ENCODE assay signal across 27 cellular contexts in the genomic region with DNA sequence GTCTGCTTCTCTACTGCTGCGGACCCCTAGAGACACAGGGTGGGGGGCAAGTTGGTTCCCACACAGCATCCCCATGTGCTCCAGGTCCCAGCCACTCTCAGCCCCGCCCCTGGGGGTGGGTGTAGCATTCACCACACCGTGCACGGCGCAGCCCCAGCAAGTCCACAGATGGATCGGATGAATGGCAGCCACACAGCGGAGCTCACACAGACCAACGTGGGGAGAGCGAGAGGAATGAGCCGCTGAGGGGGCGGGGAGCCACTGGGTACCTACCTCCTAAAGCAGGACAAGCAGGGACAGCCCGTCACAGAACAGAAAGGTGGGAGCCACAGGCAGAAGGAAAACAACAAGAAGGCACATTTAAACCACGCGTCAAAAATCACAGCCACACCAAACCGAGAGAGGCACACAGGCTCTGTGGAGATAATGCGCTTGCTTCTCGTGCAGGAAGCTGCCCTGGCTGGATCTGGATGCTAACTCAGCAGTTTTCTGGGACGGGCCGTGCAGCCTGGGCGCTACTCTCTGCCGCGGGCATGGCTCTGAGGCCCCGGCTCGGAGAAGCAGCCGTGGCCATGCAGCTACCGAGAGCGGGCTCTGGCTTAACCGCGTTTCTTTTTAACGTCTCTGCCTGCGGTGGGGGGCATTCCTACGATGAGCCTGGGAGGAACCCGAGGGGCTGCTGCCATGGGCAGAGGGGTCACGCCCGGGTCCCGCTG.
DNase-seq lines count a peak whose midpoint lies in the region; ATAC-seq, FAIRE-seq and TF ChIP-seq lines count a peak whose summit lies in the region.
"Had no signal": no experiment of that assay in that cellular context is flagged by ENCODE, and none has a peak within 500 bp of the region (broad histone marks: within the 10 kb centered on the region; RNA-seq: fewer than 3 reads in every experiment).

No MANE protein-coding gene starts in this region.

- no peak for TF ChIP-seq CTCF in GM23338 (conservative IDR thresholded peaks at IDR 0.05; ENCODE audit: low read depth in 2 of 2)

- no peak for DNase-seq in GM23338 (ENCODE audit: low spot score)
- no peak for DNase-seq in central memory CD8-positive, alpha-beta T cell (ENCODE audit: low spot score in 2 of 2)
- no peak for DNase-seq in mesenchymal stem cell
- DNase-seq in H54 (ENCODE audit: insufficient read length, low spot score), result no peak
- DNase-seq in stimulated activated CD4-positive, alpha-beta T cell treated with anti-CD3 and anti-CD28 coated beads, Interleukin-15, amount 100 ng/mL, for 24 hours, result no peak
- DNase-seq: activated CD4-positive, alpha-beta T cell treated with anti-CD3 and anti-CD28 coated beads for 1 hour; activated naive CD8-positive, alpha-beta T cell treated with anti-CD3 and anti-CD28 coated beads, Interleukin-2, amount 50 U/mL, for 24 hours; dermis blood vessel endothelial cell; DMS79 treated with DMSO at 0.1 percent for 48 hours; left ventricle myocardium superior; mucosa of descending colon; NCI-H1092 treated with DMSO at 0.1 percent for 48 hours; NCI-H2029 treated with DMSO at 0.1 percent for 48 hours; NCI-H446; SHP77; stimulated activated CD4-positive, alpha-beta T cell treated with anti-CD3 and anti-CD28 coated beads, Interleukin-4, amount 100 ng/mL, for 1 hour; stimulated activated naive CD8-positive, alpha-beta T cell treated with anti-CD3 and anti-CD28 coated beads, Interleukin-15, Interleukin-2, amounts not matched to agents 100 U/mL and 50 U/mL, for 24 hours; thyroid gland had no signal

- no peak for ATAC-seq in GM23338
- ATAC-seq in central memory CD8-positive, alpha-beta T cell (replicated peaks; ENCODE audit: extremely low read depth, poor library complexity, severe bottlenecking), result no peak
- ATAC-seq in HG02840 (IDR thresholded peaks at IDR 0.05; ENCODE audit: low FRiP score, unreplicated experiment), result no peak
- ATAC-seq in esophagus mucosa, result no peak
- ATAC-seq: activated naive CD8-positive, alpha-beta T cell treated with anti-CD3 and anti-CD28 coated beads, Interleukin-2, amount 50 U/mL, for 24 hours; heart right ventricle; left ventricle myocardium superior; stimulated activated naive CD8-positive, alpha-beta T cell treated with anti-CD3 and anti-CD28 coated beads, Interleukin-15, Interleukin-2, amounts not matched to agents 100 U/mL and 50 U/mL, for 24 hours had no signal

- H3K36me3 ChIP-seq in BLaER1 treated with 17β-estradiol and CSF1 and Interleukin-3, amounts not matched to agents 10 nM and 100 nM, result peaks cover 12 to 37% (median 19%) of the 10 kb centered on the region in 11 experiments; a peak in 20 of 22 replicates
- no peaks in the 10 kb centered on the region for H3K36me3 ChIP-seq in GM23338 (ENCODE audit: insufficient read depth)
- H3K36me3 ChIP-seq in mesenchymal stem cell (ENCODE audit: control insufficient read depth in 1 of 2, insufficient read depth in 2 of 2, low read depth in 1 of 2, low read length in 2 of 2), result peaks cover 64 to 76% of the 10 kb centered on the region in 2 experiments
- H3K36me3 ChIP-seq: neural progenitor cell had no signal

- no peak overlapping the region for H3K18ac ChIP-seq in mesenchymal stem cell (ENCODE audit: low read depth in 1 of 2, low read length in 2 of 2)

- H2AFZ ChIP-seq in GM23338 (no peak overlapping the region), mesenchymal stem cell (ENCODE audit: low read depth, low read length) (no peak overlapping the region)
- H2AFZ ChIP-seq: neural progenitor cell had no signal

- peak overlapping the region; percentile 19 for H4K8ac ChIP-seq in mesenchymal stem cell (ENCODE audit: low read length)

- H3K9ac ChIP-seq in BLaER1 treated with 17β-estradiol and CSF1 and Interleukin-3, amounts not matched to agents 10 nM and 100 nM, result peak overlapping the region in 3 of 11 experiments; percentile 5 to 81 (median 75); a peak in 2 of 22 replicates
- no peak overlapping the region for H3K9ac ChIP-seq in mesenchymal stem cell (ENCODE audit: low read length)
- H3K9ac ChIP-seq: neural progenitor cell had no signal

- 96% methylated on average over 36 of the region's 36 CpGs for WGBS in mesenchymal stem cell

- peaks cover 93 to 100% (median 99%) of the 10 kb centered on the region in 10 experiments for H3K4me1 ChIP-seq in BLaER1 treated with 17β-estradiol and CSF1 and Interleukin-3, amounts not matched to agents 10 nM and 100 nM
- peaks cover 15% of the 10 kb centered on the region; the same call in 1 of the 2 replicates for H3K4me1 ChIP-seq in GM23338 (ENCODE audit: insufficient read depth)
- H3K4me1 ChIP-seq in mesenchymal stem cell (ENCODE audit: control insufficient read depth, insufficient read depth, low read depth, low read length), result peaks cover 5% of the 10 kb centered on the region
- H3K4me1 ChIP-seq: breast epithelium, thyroid gland had no signal

- H3K4me1 Mint-ChIP-seq in GM23338, result peaks cover 38% of the 10 kb centered on the region
- H3K4me1 Mint-ChIP-seq in central memory CD8-positive, alpha-beta T cell, result peaks cover 5% of the 10 kb centered on the region
- H3K4me1 Mint-ChIP-seq: activated naive CD8-positive, alpha-beta T cell treated with anti-CD3 and anti-CD28 coated beads, Interleukin-2, amount 50 U/mL, for 24 hours had no signal

- H3K27me3 Mint-ChIP-seq in GM23338 (ENCODE audit: insufficient read depth, low read depth, poor library complexity), result peaks cover 20% of the 10 kb centered on the region
- no peaks in the 10 kb centered on the region for H3K27me3 Mint-ChIP-seq in central memory CD8-positive, alpha-beta T cell
- H3K27me3 Mint-ChIP-seq: activated naive CD8-positive, alpha-beta T cell treated with anti-CD3 and anti-CD28 coated beads, Interleukin-2, amount 50 U/mL, for 24 hours had no signal

- H2BK5ac ChIP-seq in mesenchymal stem cell (ENCODE audit: low read depth, low read length, poor library complexity, severe bottlenecking), result no peak overlapping the region

- peaks cover 5% of the 10 kb centered on the region; the same call in 2 of the 3 replicates for H3K36me3 Mint-ChIP-seq in GM23338 (ENCODE audit: low read depth)
- peaks cover 5% of the 10 kb centered on the region for H3K36me3 Mint-ChIP-seq in central memory CD8-positive, alpha-beta T cell (ENCODE audit: insufficient read depth)

- no peak overlapping the region for H2BK12ac ChIP-seq in mesenchymal stem cell (ENCODE audit: low read length in 2 of 2)

- no peaks in the 10 kb centered on the region for H3K9me3 Mint-ChIP-seq in GM23338
- no peaks in the 10 kb centered on the region for H3K9me3 Mint-ChIP-seq in central memory CD8-positive, alpha-beta T cell
- H3K9me3 Mint-ChIP-seq: activated naive CD8-positive, alpha-beta T cell treated with anti-CD3 and anti-CD28 coated beads, Interleukin-2, amount 50 U/mL, for 24 hours; activated T-helper 1 cell treated with anti-CD3 and anti-CD28 coated beads, Interleukin-12 subunit alpha, Interleukin-12 subunit beta, Interleukin-2, Interleukin-4 antibody, amounts not matched to agents 30 ng/mL and 10 ng/mL and 1 ng/mL, durations not matched to agents 14 hours and 24 hours and 36 hours; neural progenitor cell had no signal

- peak overlapping the region; percentile 79; the same call in 1 of the 2 replicates for H3K27ac Mint-ChIP-seq in GM23338
- H3K27ac Mint-ChIP-seq in central memory CD8-positive, alpha-beta T cell (ENCODE audit: low read depth), result peak overlapping the region; percentile 47
- H3K27ac Mint-ChIP-seq: activated naive CD8-positive, alpha-beta T cell treated with anti-CD3 and anti-CD28 coated beads, Interleukin-2, amount 50 U/mL, for 24 hours; activated T-helper 1 cell treated with anti-CD3 and anti-CD28 coated beads, Interleukin-12 subunit alpha, Interleukin-12 subunit beta, Interleukin-2, Interleukin-4 antibody, amounts not matched to agents 30 ng/mL and 10 ng/mL and 1 ng/mL, durations not matched to agents 14 hours and 24 hours and 36 hours; neural progenitor cell had no signal

- H3K9me3 ChIP-seq in BLaER1 treated with 17β-estradiol and CSF1 and Interleukin-3, amounts not matched to agents 10 nM and 100 nM (replicated peaks in 1 of 11), result peaks cover 0 to 5% (median 0%) of the 10 kb centered on the region in 11 experiments; a peak in 1 of 22 replicates
- H3K9me3 ChIP-seq in mesenchymal stem cell (ENCODE audit: control insufficient read depth, low read length), result no peaks in the 10 kb centered on the region
- H3K9me3 ChIP-seq: breast epithelium, heart right ventricle, mucosa of descending colon, thyroid gland had no signal

- no peaks in the 10 kb centered on the region for H3K79me2 ChIP-seq in GM23338 (replicated peaks; ENCODE audit: insufficient read depth)

- no peak overlapping the region for H2AK5ac ChIP-seq in mesenchymal stem cell (ENCODE audit: low read length, severe bottlenecking)

- peak overlapping the region in 1 of 10 experiments; percentile 24; a peak in 1 of 20 replicates for H3K4me3 ChIP-seq in BLaER1 treated with 17β-estradiol and CSF1 and Interleukin-3, amounts not matched to agents 10 nM and 100 nM
- no peak overlapping the region for H3K4me3 ChIP-seq in GM23338
- H3K4me3 ChIP-seq in mesenchymal stem cell (ENCODE audit: insufficient read depth in 1 of 2, low read depth in 1 of 2, low read length in 2 of 2), result no peak overlapping the region
- H3K4me3 ChIP-seq: mucosa of descending colon, neural progenitor cell, thyroid gland had no signal

- no peaks in the 10 kb centered on the region for H3K27me3 ChIP-seq in BLaER1 treated with 17β-estradiol and CSF1 and Interleukin-3, amounts not matched to agents 10 nM and 100 nM
- H3K27me3 ChIP-seq in GM23338 (ENCODE audit: insufficient read depth) (no peaks in the 10 kb centered on the region), mesenchymal stem cell (ENCODE audit: control insufficient read depth in 1 of 2, insufficient read depth in 1 of 2, low read length in 2 of 2) (no peaks in the 10 kb centered on the region)
- H3K27me3 ChIP-seq: breast epithelium, heart right ventricle, neural progenitor cell, thyroid gland had no signal

- H4K20me1 ChIP-seq in BLaER1 treated with 17β-estradiol and CSF1 and Interleukin-3, amounts not matched to agents 10 nM and 100 nM, result peaks cover 0 to 22% (median 0%) of the 10 kb centered on the region in 11 experiments; a peak in 7 of 22 replicates
- no peaks in the 10 kb centered on the region for H4K20me1 ChIP-seq in GM23338 (replicated peaks; ENCODE audit: insufficient read depth)

- FAIRE-seq in H54 (lab: Jason Lieb, UNC), result no peak
- FAIRE-seq: GM12892, GM19239 had no signal

- H3K4me2 ChIP-seq in BLaER1 treated with 17β-estradiol and CSF1 and Interleukin-3, amounts not matched to agents 10 nM and 100 nM, result peak overlapping the region; percentile 85 to 98 (median 91); a peak in 21 of 22 replicates
- no peak overlapping the region for H3K4me2 ChIP-seq in GM23338
- H3K4me2 ChIP-seq in mesenchymal stem cell (ENCODE audit: low read length, poor library complexity, severe bottlenecking), result no peak overlapping the region
- H3K4me2 ChIP-seq: neural progenitor cell had no signal

- no peak overlapping the region for H2BK120ac ChIP-seq in mesenchymal stem cell (ENCODE audit: low read depth, low read length)

- no peak overlapping the region for H2BK15ac ChIP-seq in mesenchymal stem cell (ENCODE audit: low read depth, poor library complexity, severe bottlenecking)

- peaks cover 10% of the 10 kb centered on the region for H3K79me1 ChIP-seq in mesenchymal stem cell (replicated peaks; ENCODE audit: low read length, poor library complexity, severe bottlenecking)

- no peak overlapping the region for H3K23ac ChIP-seq in mesenchymal stem cell (ENCODE audit: low read length in 2 of 2)

- no peak for TF ChIP-seq POLR2A in H54 (IDR thresholded peaks at IDR 0.05; ENCODE audit: low read depth, low read length)

- no peak overlapping the region for H3K4ac ChIP-seq in mesenchymal stem cell (ENCODE audit: low read depth in 1 of 2, low read length in 2 of 2)

- 0 out of 2 replicates have a peak, but pooled peaks cover 3% of the 10 kb centered on the region for H3F3A ChIP-seq in GM23338 (replicated peaks; ENCODE audit: low read depth)

- no peaks in the 10 kb centered on the region for H3K9me2 ChIP-seq in GM23338 (ENCODE audit: insufficient read depth)

- no peak overlapping the region for H3K14ac ChIP-seq in mesenchymal stem cell (ENCODE audit: low read length in 2 of 2)

- no peak overlapping the region; the same call in 2 of the 3 replicates for H3K4me3 Mint-ChIP-seq in GM23338
- H3K4me3 Mint-ChIP-seq in central memory CD8-positive, alpha-beta T cell, result peak overlapping the region; percentile 55
- H3K4me3 Mint-ChIP-seq: activated naive CD8-positive, alpha-beta T cell treated with anti-CD3 and anti-CD28 coated beads, Interleukin-2, amount 50 U/mL, for 24 hours; activated T-helper 1 cell treated with anti-CD3 and anti-CD28 coated beads, Interleukin-12 subunit alpha, Interleukin-12 subunit beta, Interleukin-2, Interleukin-4 antibody, amounts not matched to agents 30 ng/mL and 10 ng/mL and 1 ng/mL, durations not matched to agents 14 hours and 24 hours and 36 hours; neural progenitor cell had no signal

- H3K27ac ChIP-seq in BLaER1 treated with 17β-estradiol and CSF1 and Interleukin-3, amounts not matched to agents 10 nM and 100 nM, result peak overlapping the region in 6 of 11 experiments; percentile 8 to 88 (median 80); a peak in 9 of 22 replicates
- no peak overlapping the region; the same call in 1 of the 2 replicates for H3K27ac ChIP-seq in GM23338 (ENCODE audit: low read depth)
- no peak overlapping the region for H3K27ac ChIP-seq in mesenchymal stem cell (ENCODE audit: low read length, poor library complexity, severe bottlenecking)
- H3K27ac ChIP-seq: breast epithelium, neural progenitor cell, thyroid gland had no signal

- no peak overlapping the region for H4K91ac ChIP-seq in mesenchymal stem cell (ENCODE audit: low read length)

Comparison
In these comparisons a context has a peak if more than half of its experiments do, and no peak if none do; other contexts are left out.
1. H3K27ac ChIP-seq: peak in BLaER1 treated with 17β-estradiol and CSF1 and Interleukin-3, amounts not matched to agents 10 nM and 100 nM (6 of 11); none in GM23338 (single experiment) and mesenchymal stem cell (single experiment).
2. H3K4me2 ChIP-seq: peak in BLaER1 treated with 17β-estradiol and CSF1 and Interleukin-3, amounts not matched to agents 10 nM and 100 nM (11 of 11); none in GM23338 (single experiment) and mesenchymal stem cell (single experiment).